ENCODE assay signal across 8 cellular contexts in the genomic region with DNA sequence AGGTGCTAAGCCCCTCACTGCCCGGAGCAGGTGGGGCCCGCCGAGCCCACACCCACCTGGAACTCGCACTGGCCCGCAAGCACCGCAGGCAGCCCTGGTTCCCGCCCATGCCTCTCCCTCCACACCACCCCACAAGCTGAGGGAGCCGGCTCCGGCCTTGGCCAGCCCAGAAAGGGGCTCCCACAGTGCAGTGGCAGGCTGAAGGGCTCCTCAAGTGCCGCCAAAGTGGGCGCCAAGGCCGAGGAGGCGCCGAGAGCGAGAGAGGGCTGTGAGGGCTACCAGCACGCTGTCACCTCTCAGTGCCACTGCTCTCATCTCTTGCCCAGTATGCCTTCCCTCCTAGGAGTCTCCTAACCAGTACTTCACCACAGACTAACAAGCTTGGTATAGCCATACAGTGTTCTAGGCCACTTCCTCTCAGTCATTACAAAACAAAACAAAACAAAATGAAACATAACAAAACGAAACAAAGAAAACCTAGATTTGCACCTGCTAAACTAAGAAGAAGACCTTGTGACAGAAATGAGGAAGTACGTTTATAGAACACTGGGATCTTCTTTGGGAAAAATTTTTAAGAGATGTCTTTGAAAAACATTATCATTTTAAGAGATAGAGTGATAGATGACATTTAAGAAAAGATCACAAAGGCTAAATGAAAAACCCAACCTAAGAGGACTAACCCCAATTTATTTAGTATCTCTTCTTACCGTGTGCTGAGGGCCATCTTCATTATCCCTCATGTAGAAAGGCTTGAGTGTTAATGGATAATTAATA. TPM values are rescaled to one million over a fixed set of nuclear protein-coding genes. Genes with fewer than 3 reads are reported as not detected.
A peak's percentile ranks its signal among the peaks of the same experiment; 100 is the strongest.
DNase-seq lines count a peak whose midpoint lies in the region; ATAC-seq and TF ChIP-seq lines count a peak whose summit lies in the region.

No MANE protein-coding gene starts in this region.

- H3K4me3 ChIP-seq in endodermal cell (ENCODE audit: low read length), result no peak overlapping the region

- H3K36me3 ChIP-seq in endodermal cell (ENCODE audit: control insufficient read depth, insufficient read depth, low read length), result peaks cover 58% of the 10 kb centered on the region

- H3K4me1 ChIP-seq in endodermal cell (ENCODE audit: control insufficient read depth, insufficient read depth, low read length), result peaks cover 2% of the 10 kb centered on the region

- H3K9me3 ChIP-seq in endodermal cell (ENCODE audit: control insufficient read depth, low read length), result no peaks in the 10 kb centered on the region

- H3K27ac Mint-ChIP-seq in activated naive CD4-positive, alpha-beta T cell treated with anti-CD3 and anti-CD28 coated beads, Interleukin-2, amount 50 U/mL, for 24 hours, result no peak overlapping the region
- no peak overlapping the region for H3K27ac Mint-ChIP-seq in endodermal cell

- no peaks in the 10 kb centered on the region for H3K9me3 Mint-ChIP-seq in activated naive CD4-positive, alpha-beta T cell treated with anti-CD3 and anti-CD28 coated beads, Interleukin-2, amount 50 U/mL, for 24 hours
- peaks cover 5% of the 10 kb centered on the region for H3K9me3 Mint-ChIP-seq in endodermal cell

- TF ChIP-seq CTCF in endodermal cell (conservative IDR thresholded peaks at IDR 0.05), result no peak

- no peaks in the 10 kb centered on the region for H3K27me3 ChIP-seq in endodermal cell (ENCODE audit: control insufficient read depth, insufficient read depth, low read length, poor library complexity, severe bottlenecking)

- DNase-seq in COLO668 (lab: John Stamatoyannopoulos, UW; ENCODE audit: unreplicated experiment) (peak; percentile 10), midbrain (lab: John Stamatoyannopoulos, UW) (no peak), DMS79 (lab: John Stamatoyannopoulos, UW) (no peak), SW480 (ENCODE audit: low spot score) (no peak), endodermal cell (no peak)

- H3K27me3 Mint-ChIP-seq in activated naive CD4-positive, alpha-beta T cell treated with anti-CD3 and anti-CD28 coated beads, Interleukin-2, amount 50 U/mL, for 24 hours, result no peaks in the 10 kb centered on the region
- no peaks in the 10 kb centered on the region for H3K27me3 Mint-ChIP-seq in endodermal cell (ENCODE audit: insufficient read depth)

- peak overlapping the region; percentile 5 for H3K4me3 Mint-ChIP-seq in activated naive CD4-positive, alpha-beta T cell treated with anti-CD3 and anti-CD28 coated beads, Interleukin-2, amount 50 U/mL, for 24 hours
- H3K4me3 Mint-ChIP-seq in endodermal cell, result no peak overlapping the region

- ATAC-seq in GM19463 (IDR thresholded peaks at IDR 0.05; ENCODE audit: unreplicated experiment) (peak; percentile 98), HG03469 (IDR thresholded peaks at IDR 0.05; ENCODE audit: unreplicated experiment) (peak; percentile 98)

- peaks cover 15% of the 10 kb centered on the region for H3K4me1 Mint-ChIP-seq in activated naive CD4-positive, alpha-beta T cell treated with anti-CD3 and anti-CD28 coated beads, Interleukin-2, amount 50 U/mL, for 24 hours
- peaks cover 4% of the 10 kb centered on the region for H3K4me1 Mint-ChIP-seq in endodermal cell

- H3K27ac ChIP-seq in endodermal cell (ENCODE audit: low read depth, low read length), result no peak overlapping the region

- no peak overlapping the region for H3K9ac ChIP-seq in endodermal cell (ENCODE audit: extremely low read depth, low read length, poor library complexity, severe bottlenecking)

- peaks cover 21% of the 10 kb centered on the region for H3K36me3 Mint-ChIP-seq in activated naive CD4-positive, alpha-beta T cell treated with anti-CD3 and anti-CD28 coated beads, Interleukin-2, amount 50 U/mL, for 24 hours
- peaks cover 54% of the 10 kb centered on the region for H3K36me3 Mint-ChIP-seq in endodermal cell (ENCODE audit: low read depth)

- WGBS in endodermal cell (ENCODE audit: insufficient coverage in 1 of 2, insufficient read length in 1 of 2), 2 experiments, result 96 to 97% methylated on average over 13 to 19 of the region's 19 CpGs

RNA-seq across cellular contexts. Expression of a gene that starts 47.7 kb away (rescaled TPM):
- total RNA-seq in endodermal cell, result 10 to 100 TPM; 26.9 to 62.8 TPM
- polyA plus RNA-seq in endodermal cell (2013, experiment 1 of 2), result 23.2 TPM
- 27.1 TPM for polyA plus RNA-seq in endodermal cell (2013, experiment 2 of 2)
